1 cellular context compared by ENCODE assay signal in genomic region chr7:139133335-139134139, GRCh38.
A peak's percentile ranks its signal among the peaks of the same experiment; 100 is the strongest.
TF ChIP-seq lines count a peak whose summit lies in the region.

No MANE protein-coding gene starts in this region.

TF ChIP-seq in HepG2, 621 proteins besides CTCF, POLR2A, EP300 and RAD21 (continued from another document and continues in another):
- TF ChIP-seq ETS1 (CRISPR knock-in tag; IDR thresholded peaks at IDR 0.05) (no peak), ZNF451 (CRISPR knock-in tag; IDR thresholded peaks at IDR 0.05) (0 out of 2 replicates have a peak, but pooled peaks have one; percentile 57), NFATC3 (CRISPR knock-in tag; IDR thresholded peaks at IDR 0.05) (no peak), ZNF841 (CRISPR knock-in tag; IDR thresholded peaks at IDR 0.05; ENCODE audit: borderline replicate concordance) (no peak), ASH2L (IDR thresholded peaks at IDR 0.05; ENCODE audit: insufficient read length, low read depth, low read length) (peak; percentile 96), ARID2 (CRISPR knock-in tag; IDR thresholded peaks at IDR 0.05; ENCODE audit: borderline replicate concordance) (no peak), LCORL (IDR thresholded peaks at IDR 0.05) (no peak), LCORL (CRISPR knock-in tag; IDR thresholded peaks at IDR 0.05) (no peak), ZNF256 (CRISPR knock-in tag; conservative IDR thresholded peaks at IDR 0.05) (0 out of 2 replicates have a peak, but pooled peaks have one; percentile 68), DDIT3 (CRISPR knock-in tag; IDR thresholded peaks at IDR 0.05) (no peak), CEBPB (IDR thresholded peaks at IDR 0.05; ENCODE audit: borderline replicate concordance, low read depth, low read length) (no peak), ZNF574 (CRISPR knock-in tag; IDR thresholded peaks at IDR 0.05) (peak; percentile 92), ZNF709 (CRISPR knock-in tag; IDR thresholded peaks at IDR 0.05) (0 out of 2 replicates have a peak, but pooled peaks have one; percentile 44), MED8 (CRISPR knock-in tag; IDR thresholded peaks at IDR 0.05; ENCODE audit: insufficient replicate concordance) (no peak), ZNF274 (CRISPR knock-in tag; IDR thresholded peaks at IDR 0.05) (peak; percentile 46; the same call in 1 of the 2 replicates), ZNF580 (CRISPR knock-in tag; IDR thresholded peaks at IDR 0.05; ENCODE audit: borderline replicate concordance, low read depth) (peak; percentile 91; the same call in 1 of the 2 replicates), ZNF18 (CRISPR knock-in tag; IDR thresholded peaks at IDR 0.05; ENCODE audit: insufficient replicate concordance) (peak; percentile 19), ZNF639 (CRISPR knock-in tag; conservative IDR thresholded peaks at IDR 0.05) (peak; percentile 55; the same call in 1 of the 2 replicates), IKZF5 (CRISPR knock-in tag; IDR thresholded peaks at IDR 0.05) (peak; percentile 85), KLF16 (CRISPR knock-in tag; IDR thresholded peaks at IDR 0.05) (0 out of 4 replicates have a peak, but pooled peaks of 1 of the 2 experiments have one; percentile 84), ZNF230 (CRISPR knock-in tag; IDR thresholded peaks at IDR 0.05) (peak; percentile 64; the same call in 1 of the 2 replicates), UBTF (CRISPR knock-in tag; IDR thresholded peaks at IDR 0.05) (peak; percentile 69), MXI1 (IDR thresholded peaks at IDR 0.05; ENCODE audit: borderline replicate concordance, low read depth, low read length) (peak; percentile 89; the same call in 2 of the 3 replicates), TFE3 (CRISPR knock-in tag; IDR thresholded peaks at IDR 0.05) (peak; percentile 78), CENPT (CRISPR knock-in tag; IDR thresholded peaks at IDR 0.05; ENCODE audit: low read depth) (no peak), ARHGAP35 (CRISPR knock-in tag; IDR thresholded peaks at IDR 0.05; ENCODE audit: borderline replicate concordance) (no peak), NFYB (CRISPR knock-in tag; IDR thresholded peaks at IDR 0.05) (no peak), ZNF432 (CRISPR knock-in tag; IDR thresholded peaks at IDR 0.05; ENCODE audit: borderline replicate concordance) (no peak), ZNF746 (CRISPR knock-in tag; IDR thresholded peaks at IDR 0.05) (no peak; the same call in 1 of the 2 replicates), ZNF333 (CRISPR knock-in tag; IDR thresholded peaks at IDR 0.05; ENCODE audit: borderline replicate concordance) (no peak), SNAPC5 (CRISPR knock-in tag; IDR thresholded peaks at IDR 0.05; ENCODE audit: borderline replicate concordance) (no peak), CSRNP1 (CRISPR knock-in tag; IDR thresholded peaks at IDR 0.05) (no peak; the same call in 1 of the 2 replicates), MIER2 (CRISPR knock-in tag; IDR thresholded peaks at IDR 0.05) (peak; percentile 79), ZSCAN20 (CRISPR knock-in tag; IDR thresholded peaks at IDR 0.05; ENCODE audit: borderline replicate concordance) (0 out of 2 replicates have a peak, but pooled peaks have one; percentile 68), PAXIP1 (CRISPR knock-in tag; conservative IDR thresholded peaks at IDR 0.05) (peak; percentile 61), CAMTA2 (CRISPR knock-in tag; IDR thresholded peaks at IDR 0.05; ENCODE audit: borderline replicate concordance) (no peak), KLF6 (CRISPR knock-in tag; IDR thresholded peaks at IDR 0.05) (peak; percentile 79), MAFG (CRISPR knock-in tag; IDR thresholded peaks at IDR 0.05) (no peak), JUND (CRISPR knock-in tag; IDR thresholded peaks at IDR 0.05) (no peak), ZNF572 (CRISPR knock-in tag; IDR thresholded peaks at IDR 0.05) (no peak), FLYWCH1 (CRISPR knock-in tag; IDR thresholded peaks at IDR 0.05) (no peak), YEATS2 (CRISPR knock-in tag; IDR thresholded peaks at IDR 0.05; ENCODE audit: borderline replicate concordance) (peak; percentile 88), NFKBIZ (CRISPR knock-in tag; IDR thresholded peaks at IDR 0.05) (peak; percentile 51; the same call in 1 of the 2 replicates), ZBTB8A (CRISPR knock-in tag; IDR thresholded peaks at IDR 0.05; ENCODE audit: borderline replicate concordance, low read depth) (no peak), ZNF598 (CRISPR knock-in tag; IDR thresholded peaks at IDR 0.05; ENCODE audit: borderline replicate concordance) (peak; percentile 90; the same call in 1 of the 2 replicates), PHF20 (CRISPR knock-in tag; IDR thresholded peaks at IDR 0.05) (peak; percentile 91)
